ENCODE assay signal across 9 cellular contexts in genomic region chr21:38984568-38984967, GRCh38.
DNase-seq lines count a peak whose midpoint lies in the region; ATAC-seq and TF ChIP-seq lines count a peak whose summit lies in the region.
"Had no signal": no experiment of that assay in that cellular context is flagged by ENCODE, and none has a peak within 500 bp of the region (broad histone marks: within the 10 kb centered on the region; RNA-seq: fewer than 3 reads in every experiment).

No MANE protein-coding gene starts in this region.

- no peaks in the 10 kb centered on the region for H3K36me3 Mint-ChIP-seq in natural killer cell treated with Interleukin-12 subunit alpha and Interleukin-12 subunit beta and Interleukin-15 and Interleukin-18, amount 100 ng/mL, for 72 hours
- H3K36me3 Mint-ChIP-seq in natural killer cell, result no peaks in the 10 kb centered on the region

- peaks cover 44% of the 10 kb centered on the region for H3K27me3 ChIP-seq in adipocyte (replicated peaks; ENCODE audit: control insufficient read depth, insufficient read depth, low read length)
- no peaks in the 10 kb centered on the region for H3K27me3 ChIP-seq in muscle layer of colon (ENCODE audit: control insufficient read depth in 1 of 2, insufficient read depth in 2 of 2, low read length in 2 of 2)
- H3K27me3 ChIP-seq in uterus, result no peaks in the 10 kb centered on the region

- H3K4me1 ChIP-seq in adipocyte (ENCODE audit: control insufficient read depth, insufficient read depth, low read length) (peaks cover 46% of the 10 kb centered on the region), muscle layer of colon (ENCODE audit: insufficient read depth, low read length) (peaks cover 50% of the 10 kb centered on the region), uterus (peaks cover 4 to 12% of the 10 kb centered on the region in 2 donors)

- H3K9me3 ChIP-seq in adipocyte (ENCODE audit: control insufficient read depth, low read length) (no peaks in the 10 kb centered on the region), muscle layer of colon (ENCODE audit: low read length) (no peaks in the 10 kb centered on the region), uterus (no peaks in the 10 kb centered on the region)

- H3K4me3 ChIP-seq in adipocyte (ENCODE audit: low read length), result peak overlapping the region; percentile 31
- H3K4me3 ChIP-seq in muscle layer of colon (ENCODE audit: low read depth in 1 of 2, low read length in 2 of 2), result no peak overlapping the region
- no peak overlapping the region for H3K4me3 ChIP-seq in uterus

- peak; percentile 54 for DNase-seq in natural killer cell treated with Interleukin-12 subunit alpha and Interleukin-12 subunit beta and Interleukin-15 and Interleukin-18, amount 100 ng/mL, for 72 hours (ENCODE audit: low spot score)
- DNase-seq in natural killer cell (no peak), adipocyte (ENCODE audit: low read depth) (peak; percentile 53), uterus (no peak), cortex of kidney (lab: John Stamatoyannopoulos, UW) (no peak)
- DNase-seq: activated T-cell treated with anti-CD3 and anti-CD28 coated beads for 4 hours had no signal

- TF ChIP-seq POLR2A in uterus (IDR thresholded peaks at IDR 0.05), result no peak
- no peak for TF ChIP-seq POLR2A in GM18505 (IDR thresholded peaks at IDR 0.05; ENCODE audit: borderline replicate concordance, extremely low read depth, insufficient read depth, insufficient read length)

- TF ChIP-seq CTCF in natural killer cell (IDR thresholded peaks at IDR 0.05) (no peak), uterus (IDR thresholded peaks at IDR 0.05) (no peak)

- no peak for ATAC-seq in natural killer cell treated with Interleukin-12 subunit alpha and Interleukin-12 subunit beta and Interleukin-15 and Interleukin-18, amount 100 ng/mL, for 72 hours
- ATAC-seq in natural killer cell (no peak), HG02970 (IDR thresholded peaks at IDR 0.05; ENCODE audit: low FRiP score, unreplicated experiment) (no peak), GM18505 (IDR thresholded peaks at IDR 0.05; ENCODE audit: unreplicated experiment) (no peak)

- H3K27ac ChIP-seq in muscle layer of colon (ENCODE audit: low read depth, low read length) (peak overlapping the region; percentile 72), uterus (peak overlapping the region; percentile 69 to 76)

- H3K4me3 Mint-ChIP-seq in natural killer cell treated with Interleukin-12 subunit alpha and Interleukin-12 subunit beta and Interleukin-15 and Interleukin-18, amount 100 ng/mL, for 72 hours, result peak overlapping the region; percentile 73
- H3K4me3 Mint-ChIP-seq in natural killer cell, result no peak overlapping the region

- H3K9ac ChIP-seq in adipocyte (ENCODE audit: low read length), result no peak overlapping the region
- H3K9ac ChIP-seq in muscle layer of colon (ENCODE audit: low read length), result no peak overlapping the region

- H3K4me1 Mint-ChIP-seq in natural killer cell treated with Interleukin-12 subunit alpha and Interleukin-12 subunit beta and Interleukin-15 and Interleukin-18, amount 100 ng/mL, for 72 hours (ENCODE audit: low read depth in 2 of 2), result peaks cover 22 to 23% of the 10 kb centered on the region in 2 donors
- H3K4me1 Mint-ChIP-seq in natural killer cell, result peaks cover 11 to 12% of the 10 kb centered on the region in 2 donors

- H3K27me3 Mint-ChIP-seq in natural killer cell treated with Interleukin-12 subunit alpha and Interleukin-12 subunit beta and Interleukin-15 and Interleukin-18, amount 100 ng/mL, for 72 hours, result peaks cover 56 to 73% of the 10 kb centered on the region in 2 donors
- peaks cover 53 to 70% of the 10 kb centered on the region in 2 donors for H3K27me3 Mint-ChIP-seq in natural killer cell (ENCODE audit: low read depth in 2 of 2)

- intact Hi-C loops in natural killer cell (cut with micrococcal nuclease), result no loop called here
- intact Hi-C loops in uterus (cut with DNase I; ENCODE audit: low total_unique reads), result no loop called here

- no peaks in the 10 kb centered on the region for H3K36me3 ChIP-seq in adipocyte (ENCODE audit: control insufficient read depth, insufficient read depth, low read length, severe bottlenecking)
- no peaks in the 10 kb centered on the region for H3K36me3 ChIP-seq in muscle layer of colon (ENCODE audit: insufficient read depth, low read length)
- no peaks in the 10 kb centered on the region for H3K36me3 ChIP-seq in uterus

- H3K27ac Mint-ChIP-seq in natural killer cell treated with Interleukin-12 subunit alpha and Interleukin-12 subunit beta and Interleukin-15 and Interleukin-18, amount 100 ng/mL, for 72 hours, result no peak overlapping the region
- H3K27ac Mint-ChIP-seq in natural killer cell, result no peak overlapping the region

- no peaks in the 10 kb centered on the region for H3K9me3 Mint-ChIP-seq in natural killer cell treated with Interleukin-12 subunit alpha and Interleukin-12 subunit beta and Interleukin-15 and Interleukin-18, amount 100 ng/mL, for 72 hours
- H3K9me3 Mint-ChIP-seq in natural killer cell, result no peaks in the 10 kb centered on the region

Comparison
In these comparisons a context has a peak if more than half of its experiments do, and no peak if none do; other contexts are left out.
1. DNase-seq: peak in natural killer cell treated with Interleukin-12 subunit alpha and Interleukin-12 subunit beta and Interleukin-15 and Interleukin-18, amount 100 ng/mL, for 72 hours (single experiment) and adipocyte (single experiment); none in natural killer cell (single experiment), uterus (0 of 2) and cortex of kidney (single experiment).